ENCODE assay signal across 8 cellular contexts in genomic region chr20:50635676-50636600, GRCh38. TPM values are rescaled to one million over a fixed set of nuclear protein-coding genes. Genes with fewer than 3 reads are reported as not detected.
A peak's percentile ranks its signal among the peaks of the same experiment; 100 is the strongest.
DNase-seq lines count a peak whose midpoint lies in the region; ATAC-seq and TF ChIP-seq lines count a peak whose summit lies in the region.

No MANE protein-coding gene starts in this region.

- H3K4me3 ChIP-seq in AG09309 (ENCODE audit: control insufficient read depth, low read depth, low read length) (no peak overlapping the region), stomach smooth muscle (ENCODE audit: low read length in 2 of 2) (peak overlapping the region; percentile 3 to 61)

- H3K36me3 ChIP-seq in stomach smooth muscle (ENCODE audit: control insufficient read depth in 2 of 2, insufficient read depth in 2 of 2, low read length in 2 of 2): no peaks in the 10 kb centered on the region

- no peaks in the 10 kb centered on the region for H3K9me3 Mint-ChIP-seq in mesothelial cell of epicardium

- peak overlapping the region; percentile 51 for H3K4me3 Mint-ChIP-seq in mesothelial cell of epicardium

- TF ChIP-seq CTCF in AG09309 (IDR thresholded peaks at IDR 0.05; ENCODE audit: control insufficient read depth, insufficient read depth, low read depth, low read length, missing control alignments) (peak; percentile 88), mesothelial cell of epicardium (IDR thresholded peaks at IDR 0.05; ENCODE audit: unreplicated experiment) (peak; percentile 90)

- H3K9ac ChIP-seq in stomach smooth muscle (ENCODE audit: low read length in 2 of 2): no peak overlapping the region

- peak overlapping the region; percentile 96 for H3K27ac Mint-ChIP-seq in mesothelial cell of epicardium

- no peak for ATAC-seq in GM18502 (IDR thresholded peaks at IDR 0.05; ENCODE audit: poor library complexity, unreplicated experiment)

- H3K4me1 ChIP-seq in stomach smooth muscle (ENCODE audit: control insufficient read depth, insufficient read depth, low read length): peaks cover 24% of the 10 kb centered on the region

- H3K27me3 Mint-ChIP-seq in mesothelial cell of epicardium (ENCODE audit: low read depth): no peaks in the 10 kb centered on the region

- no peak for DNase-seq in AG09309 (ENCODE audit: low read depth)
- peak; percentile 61 for DNase-seq in GM19240 (ENCODE audit: insufficient read length, low spot score)
- peak; percentile 59 for DNase-seq in NCI-H510A treated with DMSO at 0.1 percent for 48 hours (lab: John Stamatoyannopoulos, UW)
- peak; percentile 41 for DNase-seq in activated CD4-positive, alpha-beta T cell treated with anti-CD3 and anti-CD28 coated beads, Interleukin-2, amount 50 U/mL, for 1 hour
- DNase-seq in effector CD8-positive, alpha-beta T cell (lab: John Stamatoyannopoulos, UW): peak; percentile 16
- peak; percentile 75 to 89 for DNase-seq in mesothelial cell of epicardium (ENCODE audit: low spot score in 2 of 2, unreplicated experiment in 2 of 2)

- no peaks in the 10 kb centered on the region for H3K9me3 ChIP-seq in stomach smooth muscle (ENCODE audit: control insufficient read depth in 2 of 2, low read length in 2 of 2)

- H3K36me3 Mint-ChIP-seq in mesothelial cell of epicardium: no peaks in the 10 kb centered on the region

- peak overlapping the region; percentile 80 for H3K27ac ChIP-seq in stomach smooth muscle (ENCODE audit: low read length)

- H3K4me1 Mint-ChIP-seq in mesothelial cell of epicardium: peaks cover 32% of the 10 kb centered on the region

- no peaks in the 10 kb centered on the region for H3K27me3 ChIP-seq in stomach smooth muscle (ENCODE audit: control insufficient read depth in 1 of 2, insufficient read depth in 2 of 2, low read length in 2 of 2)

RNA-seq across cellular contexts. Expression of gene RIPOR3, which starts 55.4 kb away (rescaled TPM):
- total RNA-seq in mesothelial cell of epicardium: 18.8 to 20.0 TPM (median 19.2 TPM) in 3 replicates
